ENCODE assay signal across 14 cellular contexts in genomic region chr18:58004317-58004716, GRCh38. TPM values are rescaled to one million over a fixed set of nuclear protein-coding genes. Genes with fewer than 3 reads are reported as not detected.
DNase-seq lines count a peak whose midpoint lies in the region; ATAC-seq and TF ChIP-seq lines count a peak whose summit lies in the region.
"Had no signal": no experiment of that assay in that cellular context is flagged by ENCODE, and none has a peak within 500 bp of the region (broad histone marks: within the 10 kb centered on the region; RNA-seq: fewer than 3 reads in every experiment).

No MANE protein-coding gene starts in this region.

- H3K4me1 ChIP-seq in breast epithelium, result no peaks in the 10 kb centered on the region
- H3K4me1 ChIP-seq in SJSA1 (replicated peaks), result peaks cover 30% of the 10 kb centered on the region
- H3K4me1 ChIP-seq in body of pancreas, result peaks cover 5% of the 10 kb centered on the region
- H3K4me1 ChIP-seq: SJCRH30 had no signal

- H3K36me3 Mint-ChIP-seq in MCF 10A (ENCODE audit: insufficient read depth, unreplicated experiment), result no peaks in the 10 kb centered on the region
- no peaks in the 10 kb centered on the region for H3K36me3 Mint-ChIP-seq in activated CD4-positive, alpha-beta memory T cell treated with anti-CD3 and anti-CD28 coated beads, Interleukin-2, amount 10 ng/mL, durations not matched to agents 7 days and 5 days (ENCODE audit: low read depth)
- no peaks in the 10 kb centered on the region for H3K36me3 Mint-ChIP-seq in naive thymus-derived CD8-positive, alpha-beta T cell
- H3K36me3 Mint-ChIP-seq: brain; naive thymus-derived CD4-positive, alpha-beta T cell; WTC11 had no signal

- TF ChIP-seq CTCF in MCF 10A (IDR thresholded peaks at IDR 0.05; ENCODE audit: unreplicated experiment), result no peak
- no peak for TF ChIP-seq CTCF in breast epithelium (IDR thresholded peaks at IDR 0.05)
- no peak for TF ChIP-seq CTCF in fibroblast of pulmonary artery (IDR thresholded peaks at IDR 0.05; ENCODE audit: low read length, missing control alignments)
- TF ChIP-seq CTCF in body of pancreas (IDR thresholded peaks at IDR 0.05), result no peak

- no peaks in the 10 kb centered on the region for H3K9me3 Mint-ChIP-seq in MCF 10A (ENCODE audit: unreplicated experiment)
- H3K9me3 Mint-ChIP-seq in activated CD4-positive, alpha-beta memory T cell treated with anti-CD3 and anti-CD28 coated beads, Interleukin-2, amount 10 ng/mL, durations not matched to agents 7 days and 5 days, result no peaks in the 10 kb centered on the region
- H3K9me3 Mint-ChIP-seq in naive thymus-derived CD8-positive, alpha-beta T cell, result no peaks in the 10 kb centered on the region
- H3K9me3 Mint-ChIP-seq: naive thymus-derived CD4-positive, alpha-beta T cell; WTC11 had no signal

- CTCF ChIA-PET in MCF 10A (lab: Yijun Ruan, JAX), result interaction anchor here (0.6 to 1.1 kb wide), 3 partner anchors 85 to 177 kb away, joined by 3 to 4 read pairs (median 3); no protein-coding TSS in a partner anchor
- CTCF ChIA-PET in activated CD4-positive, alpha-beta memory T cell treated with anti-CD3 and anti-CD28 coated beads, Interleukin-2, amount 10 ng/mL, durations not matched to agents 7 days and 5 days (lab: Charles Lee), result interaction anchor here (1.1 kb wide), 1 partner anchor 118 kb away, joined by 3 read pairs; no protein-coding TSS in a partner anchor

- H3K4me1 Mint-ChIP-seq in MCF 10A (ENCODE audit: insufficient read depth, unreplicated experiment), result peaks cover 13% of the 10 kb centered on the region
- no peaks in the 10 kb centered on the region for H3K4me1 Mint-ChIP-seq in activated CD4-positive, alpha-beta memory T cell treated with anti-CD3 and anti-CD28 coated beads, Interleukin-2, amount 10 ng/mL, durations not matched to agents 7 days and 5 days
- H3K4me1 Mint-ChIP-seq in naive thymus-derived CD8-positive, alpha-beta T cell, result no peaks in the 10 kb centered on the region
- H3K4me1 Mint-ChIP-seq: naive thymus-derived CD4-positive, alpha-beta T cell; WTC11 had no signal

- DNase-seq in MCF 10A (ENCODE audit: unreplicated experiment) (peak; percentile 68), breast epithelium (ENCODE audit: low spot score in 2 of 2) (no peak), SJSA1 (ENCODE audit: low read depth in 1 of 2, low spot score in 2 of 2) (peak in 1 of 2 experiments; percentile 85), fibroblast of pulmonary artery (ENCODE audit: low read depth) (peak; percentile 46), substantia nigra (lab: John Stamatoyannopoulos, UW) (no peak), body of pancreas (no peak)
- no peak for DNase-seq in activated CD4-positive, alpha-beta memory T cell treated with anti-CD3 and anti-CD28 coated beads, Interleukin-2, amount 10 ng/mL, durations not matched to agents 7 days and 5 days
- DNase-seq in naive thymus-derived CD8-positive, alpha-beta T cell, result no peak
- DNase-seq: naive thymus-derived CD4-positive, alpha-beta T cell; NCI-H1417; SJCRH30 had no signal

- H3K9me3 ChIP-seq in breast epithelium (no peaks in the 10 kb centered on the region), SJSA1 (replicated peaks) (no peaks in the 10 kb centered on the region), body of pancreas (no peaks in the 10 kb centered on the region)
- H3K9me3 ChIP-seq: SJCRH30 had no signal

- intact Hi-C loops in MCF 10A (cut with micrococcal nuclease), result no loop called here
- intact Hi-C loops in breast epithelium (cut with DNase I; ENCODE audit: low total_unique reads), result no loop called here
- intact Hi-C loops in body of pancreas (cut with DNase I), result no loop called here

- H3K36me3 ChIP-seq in breast epithelium, result no peaks in the 10 kb centered on the region
- no peaks in the 10 kb centered on the region for H3K36me3 ChIP-seq in SJSA1
- no peaks in the 10 kb centered on the region for H3K36me3 ChIP-seq in body of pancreas (replicated peaks in 1 of 2; ENCODE audit: insufficient read depth in 1 of 2, low read depth in 2 of 2)
- H3K36me3 ChIP-seq: SJCRH30 had no signal

- POLR2A ChIA-PET in MCF 10A (lab: Yijun Ruan, JAX), result interaction anchor here (0.6 to 1.9 kb wide), 3 partner anchors 9 to 120 kb away, joined by 3 to 5 read pairs (median 4); no protein-coding TSS in a partner anchor
- POLR2A ChIA-PET in activated CD4-positive, alpha-beta memory T cell treated with anti-CD3 and anti-CD28 coated beads, Interleukin-2, amount 10 ng/mL, durations not matched to agents 7 days and 5 days (lab: Charles Lee), result no interaction called here
- POLR2A ChIA-PET in naive thymus-derived CD8-positive, alpha-beta T cell (lab: Charles Lee), result no interaction called here

- no peak for ATAC-seq in body of pancreas
- ATAC-seq in naive thymus-derived CD8-positive, alpha-beta T cell, result no peak
- ATAC-seq: naive thymus-derived CD4-positive, alpha-beta T cell; WTC11 had no signal

- TF ChIP-seq POLR2A in breast epithelium (IDR thresholded peaks at IDR 0.05) (no peak), body of pancreas (IDR thresholded peaks at IDR 0.05) (no peak)

- no peak overlapping the region for H3K27ac ChIP-seq in breast epithelium
- H3K27ac ChIP-seq in SJSA1, result peak overlapping the region; percentile 76
- H3K27ac ChIP-seq in substantia nigra (ENCODE audit: low read depth, low read length, poor library complexity, severe bottlenecking), result no peak overlapping the region
- H3K27ac ChIP-seq in body of pancreas, result no peak overlapping the region
- H3K27ac ChIP-seq: HL-60, SJCRH30 had no signal

- no peak overlapping the region for H3K4me3 Mint-ChIP-seq in MCF 10A (ENCODE audit: unreplicated experiment)
- no peak overlapping the region for H3K4me3 Mint-ChIP-seq in activated CD4-positive, alpha-beta memory T cell treated with anti-CD3 and anti-CD28 coated beads, Interleukin-2, amount 10 ng/mL, durations not matched to agents 7 days and 5 days
- no peak overlapping the region for H3K4me3 Mint-ChIP-seq in naive thymus-derived CD8-positive, alpha-beta T cell
- H3K4me3 Mint-ChIP-seq: naive thymus-derived CD4-positive, alpha-beta T cell; WTC11 had no signal

- 74 to 77% methylated on average over 3 of the region's 3 CpGs for WGBS in body of pancreas, 2 donors

- no peak overlapping the region for H3K4me3 ChIP-seq in breast epithelium
- no peak overlapping the region for H3K4me3 ChIP-seq in SJSA1
- H3K4me3 ChIP-seq in fibroblast of pulmonary artery (replicated peaks; ENCODE audit: low read depth, low read length), result no peak overlapping the region
- H3K4me3 ChIP-seq in body of pancreas, result no peak overlapping the region
- H3K4me3 ChIP-seq: SJCRH30 had no signal

- H3K27ac Mint-ChIP-seq in MCF 10A (ENCODE audit: low read depth, unreplicated experiment), result peak overlapping the region; percentile 50
- H3K27ac Mint-ChIP-seq in activated CD4-positive, alpha-beta memory T cell treated with anti-CD3 and anti-CD28 coated beads, Interleukin-2, amount 10 ng/mL, durations not matched to agents 7 days and 5 days, result no peak overlapping the region
- no peak overlapping the region for H3K27ac Mint-ChIP-seq in naive thymus-derived CD8-positive, alpha-beta T cell
- H3K27ac Mint-ChIP-seq: naive thymus-derived CD4-positive, alpha-beta T cell; WTC11 had no signal

- H3K27me3 ChIP-seq in breast epithelium (no peaks in the 10 kb centered on the region), SJSA1 (replicated peaks) (no peaks in the 10 kb centered on the region), body of pancreas (no peaks in the 10 kb centered on the region)
- H3K27me3 ChIP-seq: SJCRH30 had no signal

- no peaks in the 10 kb centered on the region for H3K27me3 Mint-ChIP-seq in MCF 10A (ENCODE audit: insufficient read depth, unreplicated experiment)
- H3K27me3 Mint-ChIP-seq in activated CD4-positive, alpha-beta memory T cell treated with anti-CD3 and anti-CD28 coated beads, Interleukin-2, amount 10 ng/mL, durations not matched to agents 7 days and 5 days, result peaks cover 13% of the 10 kb centered on the region
- H3K27me3 Mint-ChIP-seq in naive thymus-derived CD8-positive, alpha-beta T cell, result peaks cover 9 to 29% (median 16%) of the 10 kb centered on the region in 5 donors

- no TSS peak for BruUV-seq in MCF 10A (replicated peaks; lab: Mats Ljungman, UMichigan)

RNA-seq across cellular contexts. Expression of gene NEDD4L, which starts 39.7 kb away (rescaled TPM):
- total RNA-seq in MCF 10A (2022) (75.1 and 108 TPM in 2 replicates), breast epithelium (100 to 1,000 TPM in 2 of 3 donors, 10 to 100 TPM in 1; 26.2 to 162 (median 106) TPM), body of pancreas (100 to 1,000 TPM; 105 to 108 TPM)
- total RNA-seq in SJSA1 (2014; rRNA removed; shearing (Covaris generic)), result 31.7 and 36.0 TPM in 2 replicates
- total RNA-seq in activated CD4-positive, alpha-beta memory T cell treated with anti-CD3 and anti-CD28 coated beads, Interleukin-2, amount 10 ng/mL, durations not matched to agents 7 days and 5 days, result 1 to 10 TPM; 4.6 to 5.8 TPM
- total RNA-seq in naive thymus-derived CD8-positive, alpha-beta T cell, result 1 to 10 TPM; 5.6 to 6.5 TPM
- polyA plus RNA-seq in naive thymus-derived CD8-positive, alpha-beta T cell, result 1 to 10 TPM; 1.5 to 3.5 (median 2.9) TPM

Comparison
In these comparisons a context has a peak if more than half of its experiments do, and no peak if none do; other contexts are left out.
1. DNase-seq: peak in MCF 10A (single experiment) and fibroblast of pulmonary artery (single experiment); none in breast epithelium (0 of 2), substantia nigra (0 of 49), activated CD4-positive, alpha-beta memory T cell treated with anti-CD3 and anti-CD28 coated beads, Interleukin-2, amount 10 ng/mL, durations not matched to agents 7 days and 5 days (single experiment), body of pancreas (0 of 4) and naive thymus-derived CD8-positive, alpha-beta T cell (0 of 10).